In the genomic region with DNA sequence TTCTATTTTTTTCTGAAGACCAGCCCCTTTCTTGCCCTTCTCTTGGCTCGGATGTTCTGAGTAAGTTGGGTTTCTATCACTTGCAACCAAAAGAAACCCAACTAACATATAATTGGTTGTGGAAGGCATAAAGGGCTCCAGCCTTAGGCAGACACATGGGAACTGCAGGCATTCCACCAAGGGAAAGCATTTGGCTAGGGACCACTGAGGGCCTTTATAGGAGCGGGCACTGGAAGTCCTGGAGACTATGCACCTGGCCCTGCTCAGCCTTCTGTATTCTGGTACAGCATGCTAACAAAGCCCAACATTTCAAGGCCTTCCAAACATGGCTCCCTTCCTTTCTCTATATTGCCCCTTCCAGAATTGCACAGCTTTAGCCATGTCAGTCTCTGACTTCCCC, we compare ENCODE assay signal across 17 cellular contexts. TPM values are rescaled to one million over a fixed set of nuclear protein-coding genes. Genes with fewer than 3 reads are reported as not detected.
DNase-seq lines count a peak whose midpoint lies in the region; ATAC-seq and TF ChIP-seq lines count a peak whose summit lies in the region.
"Had no signal": no experiment of that assay in that cellular context is flagged by ENCODE, and none has a peak within 500 bp of the region (broad histone marks: within the 10 kb centered on the region; RNA-seq: fewer than 3 reads in every experiment).

No MANE protein-coding gene starts in this region.

- H3K4me1 Mint-ChIP-seq in endodermal cell (no peaks in the 10 kb centered on the region), osteocyte (ENCODE audit: unreplicated experiment) (no peaks in the 10 kb centered on the region)
- H3K4me1 Mint-ChIP-seq: CD4-positive, alpha-beta memory T cell had no signal

- H3K4me1 ChIP-seq in Peyer's patch (no peaks in the 10 kb centered on the region), endodermal cell (ENCODE audit: control insufficient read depth, insufficient read depth, low read length) (peaks cover 4% of the 10 kb centered on the region)
- H3K4me1 ChIP-seq: A549 had no signal

- H3K36me3 Mint-ChIP-seq in endodermal cell (ENCODE audit: low read depth): no peaks in the 10 kb centered on the region
- H3K36me3 Mint-ChIP-seq in osteocyte (ENCODE audit: unreplicated experiment): no peaks in the 10 kb centered on the region
- H3K36me3 Mint-ChIP-seq: CD4-positive, alpha-beta memory T cell had no signal

- TF ChIP-seq CTCF in Peyer's patch (IDR thresholded peaks at IDR 0.05): no peak
- no peak for TF ChIP-seq CTCF in endodermal cell (conservative IDR thresholded peaks at IDR 0.05)
- no peak for TF ChIP-seq CTCF in osteocyte (IDR thresholded peaks at IDR 0.05)

- TF ChIP-seq POLR2A in Peyer's patch (IDR thresholded peaks at IDR 0.05): no peak

- H3K27me3 Mint-ChIP-seq in endodermal cell (ENCODE audit: insufficient read depth): peaks cover 27% of the 10 kb centered on the region
- H3K27me3 Mint-ChIP-seq in osteocyte (ENCODE audit: unreplicated experiment): peaks cover 12% of the 10 kb centered on the region

- no peaks in the 10 kb centered on the region for H3K9me3 ChIP-seq in Peyer's patch
- no peaks in the 10 kb centered on the region for H3K9me3 ChIP-seq in endodermal cell (ENCODE audit: control insufficient read depth, low read length)
- H3K9me3 ChIP-seq: A549, BE2C had no signal

- no peaks in the 10 kb centered on the region for H3K9me3 Mint-ChIP-seq in endodermal cell
- H3K9me3 Mint-ChIP-seq in osteocyte (ENCODE audit: unreplicated experiment): no peaks in the 10 kb centered on the region
- H3K9me3 Mint-ChIP-seq: CD4-positive, alpha-beta memory T cell had no signal

- H3K36me3 ChIP-seq in Peyer's patch: no peaks in the 10 kb centered on the region
- H3K36me3 ChIP-seq in endodermal cell (ENCODE audit: control insufficient read depth, insufficient read depth, low read length): no peaks in the 10 kb centered on the region
- H3K36me3 ChIP-seq: BE2C had no signal

- 95 to 100% methylated on average over 1 to 2 of the region's 2 CpGs for WGBS in endodermal cell (ENCODE audit: insufficient coverage in 1 of 2, insufficient read length in 1 of 2), 2 experiments

- no peak overlapping the region for H3K4me3 ChIP-seq in Peyer's patch
- H3K4me3 ChIP-seq in endodermal cell (ENCODE audit: low read length): no peak overlapping the region
- H3K4me3 ChIP-seq: A549 had no signal

- no peak for ATAC-seq in HG03432 (IDR thresholded peaks at IDR 0.05; ENCODE audit: unreplicated experiment)
- ATAC-seq: A549 had no signal

- DNase-seq in Peyer's patch (peak in 2 of 3 donors; percentile 3 to 22), endodermal cell (peak; percentile 12), osteocyte (ENCODE audit: extremely low spot score, unreplicated experiment) (peak; percentile 7), ureter (ENCODE audit: low spot score) (peak; percentile 7), NCI-H128 (lab: John Stamatoyannopoulos, UW; ENCODE audit: unreplicated experiment) (no peak), NCI-H2029 (lab: John Stamatoyannopoulos, UW) (no peak)
- DNase-seq: BE2C; CD4-positive, alpha-beta memory T cell; DMS79 treated with DMSO at 0.1 percent for 48 hours; EL; GOT3; H9 had no signal

- H3K27ac Mint-ChIP-seq in endodermal cell: no peak overlapping the region
- no peak overlapping the region for H3K27ac Mint-ChIP-seq in osteocyte (ENCODE audit: unreplicated experiment)
- H3K27ac Mint-ChIP-seq: CD4-positive, alpha-beta memory T cell; H9 had no signal

- no peak overlapping the region for H3K9ac ChIP-seq in endodermal cell (ENCODE audit: extremely low read depth, low read length, poor library complexity, severe bottlenecking)

- H3K4me3 Mint-ChIP-seq in endodermal cell: no peak overlapping the region
- H3K4me3 Mint-ChIP-seq in osteocyte (ENCODE audit: unreplicated experiment): no peak overlapping the region
- H3K4me3 Mint-ChIP-seq: CD4-positive, alpha-beta memory T cell; H9 had no signal

- no peak overlapping the region for H3K27ac ChIP-seq in Peyer's patch
- H3K27ac ChIP-seq in endodermal cell (ENCODE audit: low read depth, low read length): no peak overlapping the region
- H3K27ac ChIP-seq: A549, C4-2B, HL-60 had no signal

- H3K27me3 ChIP-seq in Peyer's patch (no peaks in the 10 kb centered on the region), endodermal cell (ENCODE audit: control insufficient read depth, insufficient read depth, low read length, poor library complexity, severe bottlenecking) (peaks cover 21% of the 10 kb centered on the region)
- H3K27me3 ChIP-seq: BE2C had no signal

RNA-seq across cellular contexts. Expression of a gene that starts 17.6 kb away (rescaled TPM):
- total RNA-seq in Peyer's patch (not detected), endodermal cell (under 1 TPM in 1 of 2 donors, not detected in 1; 0.46 TPM), osteocyte (not detected in 2 replicates), ureter (not detected)
- 2.6 TPM for polyA plus RNA-seq in endodermal cell (2013, experiment 1 of 2)
- polyA plus RNA-seq in endodermal cell (2013, experiment 2 of 2): 2.6 TPM
- total RNA-seq: CD4-positive, alpha-beta memory T cell had no signal
- polyA plus RNA-seq: AG04450; CD4-positive, alpha-beta memory T cell had no signal

Comparison
In these comparisons a context has a peak if more than half of its experiments do, and no peak if none do; other contexts are left out.
1. DNase-seq: peak in Peyer's patch (2 of 3), endodermal cell (single experiment), osteocyte (single experiment) and ureter (single experiment); none in NCI-H128 (single experiment) and NCI-H2029 (single experiment).